In the genomic region with DNA sequence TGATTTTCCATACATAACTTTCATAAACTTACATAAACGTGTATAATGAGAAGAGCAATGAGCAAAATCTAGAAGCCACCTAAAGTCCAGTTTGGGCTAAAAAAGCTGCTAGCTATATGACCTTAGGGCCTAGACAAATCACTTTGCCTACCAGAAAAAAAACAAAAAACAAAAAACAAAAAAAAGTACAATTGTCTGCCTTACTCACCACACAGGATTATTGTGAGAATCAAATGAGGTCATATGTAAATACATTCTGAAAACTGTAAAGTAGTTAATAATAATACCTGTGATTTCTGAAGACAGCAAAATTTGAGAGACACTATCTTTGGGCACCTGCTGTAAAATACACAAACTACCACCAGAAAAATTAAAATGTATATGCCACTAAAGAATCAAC, we compare ENCODE assay signal across 29 cellular contexts. TPM values are rescaled to one million over a fixed set of nuclear protein-coding genes. Genes with fewer than 3 reads are reported as not detected.
DNase-seq lines count a peak whose midpoint lies in the region; ATAC-seq, FAIRE-seq and TF ChIP-seq lines count a peak whose summit lies in the region.
"Had no signal": no experiment of that assay in that cellular context is flagged by ENCODE, and none has a peak within 500 bp of the region (broad histone marks: within the 10 kb centered on the region; RNA-seq: fewer than 3 reads in every experiment).

No MANE protein-coding gene starts in this region.

- H3K27me3 ChIP-seq in GM23248 (replicated peaks; ENCODE audit: insufficient read depth) (no peaks in the 10 kb centered on the region), astrocyte (ENCODE audit: insufficient read depth, low read length) (no peaks in the 10 kb centered on the region), dorsolateral prefrontal cortex (no peaks in the 10 kb centered on the region), stomach (no peaks in the 10 kb centered on the region)
- no peaks in the 10 kb centered on the region for H3K27me3 ChIP-seq in effector memory CD4-positive, alpha-beta T cell (replicated peaks; ENCODE audit: control insufficient read depth, insufficient read depth, low read length, poor library complexity, severe bottlenecking)
- H3K27me3 ChIP-seq: esophagus squamous epithelium, sigmoid colon, SJSA1, thyroid gland had no signal

- H3K4me3 ChIP-seq in GM23248, result no peak overlapping the region
- no peak overlapping the region for H3K4me3 ChIP-seq in astrocyte (ENCODE audit: insufficient read depth, low read depth, low read length)
- H3K4me3 ChIP-seq in dorsolateral prefrontal cortex, result peak overlapping the region in 24 of 59 donors; percentile 4 to 97 (median 91)
- H3K4me3 ChIP-seq in stomach, result no peak overlapping the region
- no peak overlapping the region for H3K4me3 ChIP-seq in effector memory CD4-positive, alpha-beta T cell (ENCODE audit: insufficient read depth, low read depth, low read length, poor library complexity, severe bottlenecking)
- H3K4me3 ChIP-seq: esophagus squamous epithelium, prostate gland, sigmoid colon, SJSA1, thyroid gland had no signal

- WGBS in GM23248 (ENCODE audit: low coverage in 1 of 2, low lambda C conversion rate in 2 of 2, missing lambda C conversion rate in 2 of 2), 2 experiments, result 92 to 100% methylated on average over 1 of the region's 1 CpG
- 69 to 80% (median 78%) methylated on average over 1 of the region's 1 CpG for WGBS in stomach, 5 donors

- H4K20me1 ChIP-seq in GM23248 (ENCODE audit: insufficient read depth) (peaks cover 9% of the 10 kb centered on the region; the same call in 1 of the 2 replicates), astrocyte (ENCODE audit: insufficient read depth, low read length) (peaks cover 67% of the 10 kb centered on the region)

- no peaks in the 10 kb centered on the region for H3K9me3 ChIP-seq in GM23248 (ENCODE audit: low read depth)
- no peaks in the 10 kb centered on the region for H3K9me3 ChIP-seq in astrocyte (ENCODE audit: insufficient read depth, low read depth, low read length)
- H3K9me3 ChIP-seq in stomach, result no peaks in the 10 kb centered on the region
- H3K9me3 ChIP-seq in effector memory CD4-positive, alpha-beta T cell (ENCODE audit: control insufficient read depth, low read length), result no peaks in the 10 kb centered on the region
- H3K9me3 ChIP-seq: esophagus squamous epithelium, prostate gland, sigmoid colon, SJSA1, thyroid gland had no signal

- H3F3A ChIP-seq in GM23248 (ENCODE audit: insufficient read depth), result peaks cover 6% of the 10 kb centered on the region; the same call in 1 of the 2 replicates

- no peak overlapping the region for H3K27ac ChIP-seq in GM23248
- no peak overlapping the region for H3K27ac ChIP-seq in astrocyte (ENCODE audit: low read depth, low read length)
- H3K27ac ChIP-seq in dorsolateral prefrontal cortex, result no peak overlapping the region
- no peak overlapping the region for H3K27ac ChIP-seq in stomach
- no peak overlapping the region for H3K27ac ChIP-seq in effector memory CD4-positive, alpha-beta T cell (ENCODE audit: insufficient read depth, low read length, poor library complexity, severe bottlenecking)
- H3K27ac ChIP-seq: esophagus squamous epithelium, prostate gland, sigmoid colon, SJSA1, thyroid gland had no signal

- TF ChIP-seq CTCF in CD14-positive monocyte (IDR thresholded peaks at IDR 0.05), result no peak
- TF ChIP-seq CTCF in astrocyte (IDR thresholded peaks at IDR 0.05; ENCODE audit: insufficient read depth, low read depth, low read length), result no peak
- no peak for TF ChIP-seq CTCF in dorsolateral prefrontal cortex (IDR thresholded peaks at IDR 0.05 in 54 of 56, conservative IDR thresholded peaks at IDR 0.05 in 2 of 56; ENCODE audit: low read depth in 1 of 56, partially characterized antibody in 56 of 56)
- no peak for TF ChIP-seq CTCF in stomach (IDR thresholded peaks at IDR 0.05)

- intact Hi-C loops in CD14-positive monocyte (cut with micrococcal nuclease), result no loop called here
- intact Hi-C loops in dorsolateral prefrontal cortex (cut with DNase I), result loop anchor here in 1 of 2 donors (10.0 kb wide), 1 partner anchor 410 kb away; no protein-coding TSS in a partner anchor
- intact Hi-C loops in stomach (cut with DNase I; ENCODE audit: low total_unique reads), result no loop called here

- H3K4me3 Mint-ChIP-seq in CD14-positive monocyte, result peak overlapping the region; percentile 65 to 100
- peak overlapping the region; percentile 14 for H3K4me3 Mint-ChIP-seq in astrocyte (ENCODE audit: unreplicated experiment)
- no peak overlapping the region for H3K4me3 Mint-ChIP-seq in natural killer cell treated with Interleukin-12 subunit alpha and Interleukin-12 subunit beta and Interleukin-15 and Interleukin-18, amount 100 ng/mL, for 72 hours
- H3K4me3 Mint-ChIP-seq: activated CD4-positive, alpha-beta memory T cell treated with anti-CD3 and anti-CD28 coated beads, Interleukin-2, amount 10 ng/mL, durations not matched to agents 7 days and 5 days; stimulated activated naive CD8-positive, alpha-beta T cell treated with anti-CD3 and anti-CD28 coated beads, Interleukin-15, Interleukin-2, amounts not matched to agents 100 ng/mL and 50 ng/mL, for 24 hours had no signal

- TF ChIP-seq EP300 in stomach (IDR thresholded peaks at IDR 0.05), result no peak

- DNase-seq in CD14-positive monocyte (ENCODE audit: low spot score) (no peak), GM23248 (peak; percentile 12), astrocyte (ENCODE audit: low read depth) (no peak), renal cortical epithelial cell (ENCODE audit: low read depth) (peak; percentile 18), dorsolateral prefrontal cortex (no peak), stomach (no peak)
- DNase-seq in natural killer cell treated with Interleukin-12 subunit alpha and Interleukin-12 subunit beta and Interleukin-15 and Interleukin-18, amount 100 ng/mL, for 72 hours (ENCODE audit: low spot score), result no peak
- no peak for DNase-seq in effector memory CD4-positive, alpha-beta T cell
- DNase-seq: activated CD4-positive, alpha-beta memory T cell treated with anti-CD3 and anti-CD28 coated beads, Interleukin-2, amount 10 ng/mL, durations not matched to agents 7 days and 5 days; anterior cingulate cortex; caudate nucleus; COR-L47; DMS79; esophagus squamous epithelium; NCI-H1048; NCI-H1694 treated with DMSO at 0.1 percent for 48 hours; NCI-H2171 treated with DMSO at 0.1 percent for 48 hours; NCI-H524; nucleus accumbens; sigmoid colon; T-helper 1 cell; thyroid gland had no signal

- TF ChIP-seq POLR2A in stomach (IDR thresholded peaks at IDR 0.05), result no peak

- H2AFZ ChIP-seq in GM23248 (no peak overlapping the region), astrocyte (ENCODE audit: low read depth, low read length) (no peak overlapping the region)

- H3K27me3 Mint-ChIP-seq in CD14-positive monocyte (ENCODE audit: low read depth in 3 of 3), result peaks cover 0 to 14% (median 13%) of the 10 kb centered on the region in 3 donors
- no peaks in the 10 kb centered on the region for H3K27me3 Mint-ChIP-seq in astrocyte (ENCODE audit: low read depth, unreplicated experiment)
- H3K27me3 Mint-ChIP-seq in natural killer cell treated with Interleukin-12 subunit alpha and Interleukin-12 subunit beta and Interleukin-15 and Interleukin-18, amount 100 ng/mL, for 72 hours, result no peaks in the 10 kb centered on the region
- H3K27me3 Mint-ChIP-seq: activated CD4-positive, alpha-beta memory T cell treated with anti-CD3 and anti-CD28 coated beads, Interleukin-2, amount 10 ng/mL, durations not matched to agents 7 days and 5 days; activated naive CD4-positive, alpha-beta T cell treated with anti-CD3 and anti-CD28 coated beads, Interleukin-2, amount 50 U/mL, for 24 hours; stimulated activated naive CD8-positive, alpha-beta T cell treated with anti-CD3 and anti-CD28 coated beads, Interleukin-15, Interleukin-2, amounts not matched to agents 100 ng/mL and 50 ng/mL, for 24 hours had no signal

- H3K27ac Mint-ChIP-seq in CD14-positive monocyte, result no peak overlapping the region
- H3K27ac Mint-ChIP-seq in astrocyte (ENCODE audit: unreplicated experiment), result no peak overlapping the region
- no peak overlapping the region for H3K27ac Mint-ChIP-seq in natural killer cell treated with Interleukin-12 subunit alpha and Interleukin-12 subunit beta and Interleukin-15 and Interleukin-18, amount 100 ng/mL, for 72 hours
- H3K27ac Mint-ChIP-seq: activated CD4-positive, alpha-beta memory T cell treated with anti-CD3 and anti-CD28 coated beads, Interleukin-2, amount 10 ng/mL, durations not matched to agents 7 days and 5 days; activated naive CD4-positive, alpha-beta T cell treated with anti-CD3 and anti-CD28 coated beads, Interleukin-2, amount 50 U/mL, for 24 hours; activated T-helper 2 cell treated with anti-CD3 and anti-CD28 coated beads, Interferon-gamma antibody, Interleukin-2, Interleukin-4, amounts not matched to agents 10 μg/mL and 5 μg/mL and 100 μg/mL, durations not matched to agents 14 hours and 24 hours and 36 hours; stimulated activated naive CD8-positive, alpha-beta T cell treated with anti-CD3 and anti-CD28 coated beads, Interleukin-15, Interleukin-2, amounts not matched to agents 100 ng/mL and 50 ng/mL, for 24 hours had no signal

- H3K9ac ChIP-seq in GM23248, result no peak overlapping the region
- no peak overlapping the region for H3K9ac ChIP-seq in astrocyte (ENCODE audit: low read length)

- H3K79me2 ChIP-seq in GM23248 (ENCODE audit: insufficient read depth) (peaks cover 89% of the 10 kb centered on the region), astrocyte (ENCODE audit: insufficient read depth, low read length) (peaks cover 90% of the 10 kb centered on the region)

- H3K4me1 ChIP-seq in GM23248 (ENCODE audit: insufficient read depth) (peaks cover 17% of the 10 kb centered on the region), astrocyte (ENCODE audit: insufficient read depth, low read length) (peaks cover 3% of the 10 kb centered on the region), stomach (peaks cover 8 to 43% (median 30%) of the 10 kb centered on the region in 4 donors)
- peaks cover 28% of the 10 kb centered on the region for H3K4me1 ChIP-seq in effector memory CD4-positive, alpha-beta T cell (ENCODE audit: control insufficient read depth, insufficient read depth, low read length, poor library complexity, severe bottlenecking)
- H3K4me1 ChIP-seq: prostate gland had no signal

- peaks cover 63 to 64% of the 10 kb centered on the region in 2 donors for H3K36me3 Mint-ChIP-seq in CD14-positive monocyte
- no peaks in the 10 kb centered on the region for H3K36me3 Mint-ChIP-seq in astrocyte (ENCODE audit: low read depth, unreplicated experiment)
- H3K36me3 Mint-ChIP-seq in natural killer cell treated with Interleukin-12 subunit alpha and Interleukin-12 subunit beta and Interleukin-15 and Interleukin-18, amount 100 ng/mL, for 72 hours, result no peaks in the 10 kb centered on the region

- no peaks in the 10 kb centered on the region for H3K9me2 ChIP-seq in GM23248 (ENCODE audit: insufficient read depth)

- ATAC-seq in natural killer cell treated with Interleukin-12 subunit alpha and Interleukin-12 subunit beta and Interleukin-15 and Interleukin-18, amount 100 ng/mL, for 72 hours, result no peak
- ATAC-seq: activated CD4-positive, CD25-positive, alpha-beta regulatory T cell treated with anti-CD3 and anti-CD28 coated beads, Interleukin-2, amount 50 U/mL, for 24 hours had no signal

- H3K4me1 Mint-ChIP-seq in CD14-positive monocyte, result peaks cover 42% of the 10 kb centered on the region
- peaks cover 16% of the 10 kb centered on the region for H3K4me1 Mint-ChIP-seq in astrocyte (ENCODE audit: low read depth, unreplicated experiment)
- H3K4me1 Mint-ChIP-seq in natural killer cell treated with Interleukin-12 subunit alpha and Interleukin-12 subunit beta and Interleukin-15 and Interleukin-18, amount 100 ng/mL, for 72 hours (ENCODE audit: low read depth in 2 of 2), result peaks cover 16 to 53% of the 10 kb centered on the region in 2 donors

- H3K36me3 ChIP-seq in GM23248 (ENCODE audit: low read depth), result no peaks in the 10 kb centered on the region
- no peaks in the 10 kb centered on the region for H3K36me3 ChIP-seq in astrocyte (ENCODE audit: insufficient read depth, low read length)
- H3K36me3 ChIP-seq in stomach, result no peaks in the 10 kb centered on the region
- H3K36me3 ChIP-seq in effector memory CD4-positive, alpha-beta T cell (ENCODE audit: control insufficient read depth, insufficient read depth, low read length), result no peaks in the 10 kb centered on the region
- H3K36me3 ChIP-seq: esophagus squamous epithelium, prostate gland, sigmoid colon, thyroid gland had no signal

- in situ Hi-C loops in GM23248 (cut with MboI), result no loop called here

- H3K9me3 Mint-ChIP-seq in CD14-positive monocyte (peaks cover 0 to 8% (median 3%) of the 10 kb centered on the region in 7 donors), astrocyte (ENCODE audit: unreplicated experiment) (no peaks in the 10 kb centered on the region)
- no peaks in the 10 kb centered on the region for H3K9me3 Mint-ChIP-seq in natural killer cell treated with Interleukin-12 subunit alpha and Interleukin-12 subunit beta and Interleukin-15 and Interleukin-18, amount 100 ng/mL, for 72 hours
- H3K9me3 Mint-ChIP-seq: activated CD4-positive, alpha-beta memory T cell treated with anti-CD3 and anti-CD28 coated beads, Interleukin-2, amount 10 ng/mL, durations not matched to agents 7 days and 5 days; activated naive CD4-positive, alpha-beta T cell treated with anti-CD3 and anti-CD28 coated beads, Interleukin-2, amount 50 U/mL, for 24 hours; activated T-helper 2 cell treated with anti-CD3 and anti-CD28 coated beads, Interferon-gamma antibody, Interleukin-2, Interleukin-4, amounts not matched to agents 10 μg/mL and 5 μg/mL and 100 μg/mL, durations not matched to agents 14 hours and 24 hours and 36 hours; stimulated activated naive CD8-positive, alpha-beta T cell treated with anti-CD3 and anti-CD28 coated beads, Interleukin-15, Interleukin-2, amounts not matched to agents 100 ng/mL and 50 ng/mL, for 24 hours had no signal

- no peak overlapping the region for H3K4me2 ChIP-seq in GM23248 (ENCODE audit: unreplicated experiment)
- no peak overlapping the region for H3K4me2 ChIP-seq in astrocyte (ENCODE audit: low read length)

- no peak for FAIRE-seq in astrocyte (lab: Jason Lieb, UNC)
- FAIRE-seq: endometrium had no signal

RNA-seq across cellular contexts. Expression of a gene that starts 4.2 kb away (rescaled TPM):
- polyA plus RNA-seq in CD14-positive monocyte (10 to 100 TPM; 53.9 to 59.3 TPM), GM23248 (2016; fragmentation: Nextera tagmentation; extraction: Ambion mirVana) (78.5 and 80.1 TPM in 2 replicates), stomach (1 to 10 TPM; 3.5 to 4.7 (median 4.0) TPM)
- total RNA-seq in GM23248 (2014; rRNA removed; shearing (Covaris generic)), result 34.5 and 42.4 TPM in 2 replicates
- total RNA-seq in astrocyte (48.9 and 54.7 TPM in 2 replicates), renal cortical epithelial cell (81.6 and 117 TPM in 2 replicates), dorsolateral prefrontal cortex (100 to 1,000 TPM in 117 of 120 experiments, 10 to 100 TPM in 3; 86.2 to 415 (median 270) TPM), stomach (10 to 100 TPM; 15.8 to 84.1 (median 31.0) TPM)
- total RNA-seq in natural killer cell treated with Interleukin-12 subunit alpha and Interleukin-12 subunit beta and Interleukin-15 and Interleukin-18, amount 100 ng/mL, for 72 hours, result 10 to 100 TPM; 45.5 to 57.3 TPM

Comparison
In these comparisons a context has a peak if more than half of its experiments do, and no peak if none do; other contexts are left out.
1. DNase-seq: peak in GM23248 (single experiment) and renal cortical epithelial cell (single experiment); none in CD14-positive monocyte (single experiment), astrocyte (single experiment), dorsolateral prefrontal cortex (0 of 10), stomach (single experiment), natural killer cell treated with Interleukin-12 subunit alpha and Interleukin-12 subunit beta and Interleukin-15 and Interleukin-18, amount 100 ng/mL, for 72 hours (single experiment) and effector memory CD4-positive, alpha-beta T cell (0 of 3).